ENCODE assay signal across 16 cellular contexts in the genomic region with DNA sequence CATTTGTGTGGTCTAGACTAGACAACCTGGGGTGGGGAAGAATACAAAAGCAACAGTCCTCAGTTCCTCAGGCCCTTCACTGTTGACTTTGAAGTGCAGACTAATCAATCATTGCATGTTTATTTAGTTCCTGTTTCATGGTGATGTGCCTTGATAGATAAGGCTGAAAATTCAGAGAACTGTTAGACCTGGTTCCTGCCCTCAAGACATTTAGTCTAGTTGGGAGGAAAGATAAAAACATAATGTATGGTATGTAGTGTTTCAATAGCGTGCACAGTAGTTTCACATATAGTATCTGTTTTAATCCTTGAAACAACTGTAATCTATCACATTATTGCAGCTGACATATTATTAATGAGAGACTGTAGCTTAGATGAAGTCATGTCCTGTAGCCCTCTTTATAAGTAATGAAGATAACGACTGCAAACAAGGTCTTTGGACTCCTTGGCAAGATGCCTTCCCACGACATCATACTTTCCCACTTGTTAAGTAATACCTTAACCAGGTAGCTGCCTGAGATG.
A peak's percentile ranks its signal among the peaks of the same experiment; 100 is the strongest.
DNase-seq lines count a peak whose midpoint lies in the region; ATAC-seq and TF ChIP-seq lines count a peak whose summit lies in the region.
"Had no signal": no experiment of that assay in that cellular context is flagged by ENCODE, and none has a peak within 500 bp of the region (broad histone marks: within the 10 kb centered on the region; RNA-seq: fewer than 3 reads in every experiment).

No MANE protein-coding gene starts in this region.

- 20% methylated on average over 3 of the region's 3 CpGs for WGBS in right lobe of liver (ENCODE audit: insufficient coverage, low coverage, low lambda C conversion rate, missing lambda C conversion rate)

- no peaks in the 10 kb centered on the region for H3K79me2 ChIP-seq in Karpas-422 (ENCODE audit: low read length)

- no peak for DNase-seq in CD8-positive, alpha-beta memory T cell
- DNase-seq in Jurkat, Clone E6-1 (ENCODE audit: low read depth, low spot score) = peak; percentile 82
- no peak for DNase-seq in activated CD4-positive, alpha-beta memory T cell treated with anti-CD3 and anti-CD28 coated beads, Interleukin-2, amount 10 ng/mL, durations not matched to agents 7 days and 5 days
- DNase-seq in right lobe of liver = no peak
- DNase-seq in Karpas-422 = no peak
- DNase-seq in nephron progenitor cell = no peak
- DNase-seq in COR-L47 (lab: John Stamatoyannopoulos, UW) = no peak
- DNase-seq: activated effector memory CD4-positive, alpha-beta T cell treated with anti-CD3 and anti-CD28 coated beads, Interleukin-2, amount 50 U/mL, for 16 hours; cortex of kidney; foreskin fibroblast; kidney; NCI-H1930; PC-9; stimulated activated naive CD4-positive, alpha-beta T cell had no signal

- H3K4me1 Mint-ChIP-seq in CD8-positive, alpha-beta memory T cell = peaks cover 62 to 68% (median 66%) of the 10 kb centered on the region in 3 donors
- H3K4me1 Mint-ChIP-seq in activated CD4-positive, alpha-beta memory T cell treated with anti-CD3 and anti-CD28 coated beads, Interleukin-2, amount 10 ng/mL, durations not matched to agents 7 days and 5 days = peaks cover 66% of the 10 kb centered on the region
- H3K4me1 Mint-ChIP-seq in nephron progenitor cell = peaks cover 39% of the 10 kb centered on the region

- H3K4me2 ChIP-seq in Karpas-422 (ENCODE audit: low read depth, low read length, poor library complexity, severe bottlenecking) = no peak overlapping the region
- H3K4me2 ChIP-seq: PC-9 had no signal

- peak overlapping the region in 3 of 7 donors; percentile 7 to 44 (median 29) for H3K4me3 Mint-ChIP-seq in CD8-positive, alpha-beta memory T cell
- peak overlapping the region; percentile 19 for H3K4me3 Mint-ChIP-seq in activated CD4-positive, alpha-beta memory T cell treated with anti-CD3 and anti-CD28 coated beads, Interleukin-2, amount 10 ng/mL, durations not matched to agents 7 days and 5 days
- no peak overlapping the region for H3K4me3 Mint-ChIP-seq in nephron progenitor cell

- H3K9me3 Mint-ChIP-seq in CD8-positive, alpha-beta memory T cell = no peaks in the 10 kb centered on the region
- no peaks in the 10 kb centered on the region for H3K9me3 Mint-ChIP-seq in activated CD4-positive, alpha-beta memory T cell treated with anti-CD3 and anti-CD28 coated beads, Interleukin-2, amount 10 ng/mL, durations not matched to agents 7 days and 5 days
- H3K9me3 Mint-ChIP-seq in nephron progenitor cell = peaks cover 10% of the 10 kb centered on the region

- no peak for TF ChIP-seq CTCF in right lobe of liver (IDR thresholded peaks at IDR 0.05)
- no peak for TF ChIP-seq CTCF in nephron progenitor cell (IDR thresholded peaks at IDR 0.05)

- H3K27me3 Mint-ChIP-seq in CD8-positive, alpha-beta memory T cell = no peaks in the 10 kb centered on the region
- no peaks in the 10 kb centered on the region for H3K27me3 Mint-ChIP-seq in activated CD4-positive, alpha-beta memory T cell treated with anti-CD3 and anti-CD28 coated beads, Interleukin-2, amount 10 ng/mL, durations not matched to agents 7 days and 5 days
- peaks cover 7% of the 10 kb centered on the region for H3K27me3 Mint-ChIP-seq in nephron progenitor cell (ENCODE audit: low read depth, poor library complexity)

- no peaks in the 10 kb centered on the region for H4K20me1 ChIP-seq in Karpas-422 (ENCODE audit: insufficient read depth, low read depth, low read length)

- no peaks in the 10 kb centered on the region for H3K36me3 Mint-ChIP-seq in CD8-positive, alpha-beta memory T cell
- H3K36me3 Mint-ChIP-seq in activated CD4-positive, alpha-beta memory T cell treated with anti-CD3 and anti-CD28 coated beads, Interleukin-2, amount 10 ng/mL, durations not matched to agents 7 days and 5 days (ENCODE audit: low read depth) = peaks cover 6% of the 10 kb centered on the region
- H3K36me3 Mint-ChIP-seq in nephron progenitor cell (ENCODE audit: low read depth) = no peaks in the 10 kb centered on the region

- H3K9me3 ChIP-seq in CD8-positive, alpha-beta memory T cell (ENCODE audit: low read length) = no peaks in the 10 kb centered on the region
- H3K9me3 ChIP-seq in right lobe of liver (no peaks in the 10 kb centered on the region), Karpas-422 (ENCODE audit: low read length) (no peaks in the 10 kb centered on the region)
- H3K9me3 ChIP-seq: neutrophil had no signal

- peak overlapping the region in 7 of 8 donors; percentile 76 to 96 (median 82) for H3K27ac Mint-ChIP-seq in CD8-positive, alpha-beta memory T cell
- H3K27ac Mint-ChIP-seq in activated CD4-positive, alpha-beta memory T cell treated with anti-CD3 and anti-CD28 coated beads, Interleukin-2, amount 10 ng/mL, durations not matched to agents 7 days and 5 days = peak overlapping the region; percentile 92
- H3K27ac Mint-ChIP-seq in nephron progenitor cell = no peak overlapping the region

- POLR2A ChIA-PET in CD8-positive, alpha-beta memory T cell (lab: Charles Lee) = no interaction called here
- POLR2A ChIA-PET in activated CD4-positive, alpha-beta memory T cell treated with anti-CD3 and anti-CD28 coated beads, Interleukin-2, amount 10 ng/mL, durations not matched to agents 7 days and 5 days (lab: Charles Lee) = interaction anchor here (1.0 to 18.6 kb wide), 4 partner anchors 8 to 35 kb away, joined by 3 to 1515 read pairs (median 6); no protein-coding TSS in a partner anchor

- H3K27ac ChIP-seq in CD8-positive, alpha-beta memory T cell (ENCODE audit: low read depth, low read length) = no peak overlapping the region
- H3K27ac ChIP-seq in right lobe of liver (no peak overlapping the region), Karpas-422 (ENCODE audit: low read length) (no peak overlapping the region)
- H3K27ac ChIP-seq: neutrophil, PC-9 had no signal

- peaks cover 71% of the 10 kb centered on the region for H3K4me1 ChIP-seq in CD8-positive, alpha-beta memory T cell (ENCODE audit: insufficient read depth, low read length)
- H3K4me1 ChIP-seq in right lobe of liver (no peaks in the 10 kb centered on the region), Karpas-422 (ENCODE audit: low read length) (peaks cover 11% of the 10 kb centered on the region)

- ATAC-seq in right lobe of liver = peak; percentile 48 to 85 (median 70)
- no peak for ATAC-seq in HG03095 (IDR thresholded peaks at IDR 0.05; ENCODE audit: unreplicated experiment)

- no peaks in the 10 kb centered on the region for H3K27me3 ChIP-seq in CD8-positive, alpha-beta memory T cell (ENCODE audit: insufficient read depth, low read length, poor library complexity, severe bottlenecking)
- H3K27me3 ChIP-seq in right lobe of liver = no peaks in the 10 kb centered on the region
- no peaks in the 10 kb centered on the region for H3K27me3 ChIP-seq in Karpas-422 (ENCODE audit: low read length)
- H3K27me3 ChIP-seq: neutrophil had no signal

- H3K4me3 ChIP-seq in CD8-positive, alpha-beta memory T cell (ENCODE audit: low read length) = no peak overlapping the region
- H3K4me3 ChIP-seq in Jurkat, Clone E6-1 (ENCODE audit: low read length) = no peak overlapping the region
- H3K4me3 ChIP-seq in right lobe of liver = no peak overlapping the region
- no peak overlapping the region for H3K4me3 ChIP-seq in Karpas-422 (ENCODE audit: low read length)
- H3K4me3 ChIP-seq: PC-9 had no signal

- H3K9ac ChIP-seq in Karpas-422 (ENCODE audit: low read length) = no peak overlapping the region

- intact Hi-C loops in right lobe of liver (cut with DNase I) = no loop called here

- no peak overlapping the region for H2AFZ ChIP-seq in Karpas-422 (ENCODE audit: low read length)
- H2AFZ ChIP-seq: PC-9 had no signal

- H3K9me2 ChIP-seq in Karpas-422 (replicated peaks; ENCODE audit: insufficient read depth, low read length) = no peaks in the 10 kb centered on the region

- CTCF ChIA-PET in CD8-positive, alpha-beta memory T cell (lab: Charles Lee) = interaction anchor here (0.8 to 1.7 kb wide), 3 partner anchors 9 to 84 kb away, joined by 3 to 5 read pairs (median 3); no protein-coding TSS in a partner anchor
- CTCF ChIA-PET in activated CD4-positive, alpha-beta memory T cell treated with anti-CD3 and anti-CD28 coated beads, Interleukin-2, amount 10 ng/mL, durations not matched to agents 7 days and 5 days (lab: Charles Lee) = interaction anchor here (1.0 to 2.1 kb wide), 3 partner anchors 9 to 22 kb away, joined by 4 to 13 read pairs (median 4); no protein-coding TSS in a partner anchor

- TF ChIP-seq POLR2A in right lobe of liver (IDR thresholded peaks at IDR 0.05) = no peak

- no peaks in the 10 kb centered on the region for H3K36me3 ChIP-seq in CD8-positive, alpha-beta memory T cell (ENCODE audit: insufficient read depth, low read length)
- H3K36me3 ChIP-seq in right lobe of liver (no peaks in the 10 kb centered on the region), Karpas-422 (ENCODE audit: insufficient read depth, low read length) (no peaks in the 10 kb centered on the region)
- H3K36me3 ChIP-seq: neutrophil had no signal
